In the genomic region with DNA sequence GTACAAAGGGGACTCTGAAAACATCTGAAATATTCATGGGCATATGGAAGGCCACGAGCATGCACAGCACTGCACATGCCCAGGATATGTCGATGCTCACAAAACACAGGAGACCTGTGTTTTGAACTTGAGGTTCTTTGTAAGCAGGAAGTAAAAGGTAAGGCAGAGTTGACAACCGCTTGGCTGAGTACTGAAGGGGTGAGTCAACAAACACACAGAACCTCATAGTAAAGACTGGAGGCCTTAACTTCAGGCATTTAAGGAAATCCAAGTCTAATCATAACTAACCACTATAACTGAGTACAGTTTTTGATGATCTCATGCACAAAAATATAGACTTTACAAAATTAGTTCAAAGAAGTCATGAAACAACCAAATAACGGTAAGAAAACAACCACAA, we compare ENCODE assay signal across 22 cellular contexts.
A peak's percentile ranks its signal among the peaks of the same experiment; 100 is the strongest.
DNase-seq lines count a peak whose midpoint lies in the region; ATAC-seq lines count a peak whose summit lies in the region.
"Had no signal": no experiment of that assay in that cellular context is flagged by ENCODE, and none has a peak within 500 bp of the region (broad histone marks: within the 10 kb centered on the region; RNA-seq: fewer than 3 reads in every experiment).

No MANE protein-coding gene starts in this region.

- no peak overlapping the region for H3K4me3 Mint-ChIP-seq in activated T-helper 17 cell treated with anti-CD3 and anti-CD28 coated beads, Interleukin-2, amount 50 U/mL, for 72 hours
- H3K4me3 Mint-ChIP-seq: CD14-positive monocyte, nephron progenitor cell, T-cell had no signal

- peaks cover 4% of the 10 kb centered on the region for H3K4me1 Mint-ChIP-seq in activated T-helper 17 cell treated with anti-CD3 and anti-CD28 coated beads, Interleukin-2, amount 50 U/mL, for 72 hours
- H3K4me1 Mint-ChIP-seq: nephron progenitor cell had no signal

- ATAC-seq in activated T-helper 17 cell treated with anti-CD3 and anti-CD28 coated beads, Interleukin-2, amount 50 U/mL, for 72 hours (replicated peaks): peak; percentile 80
- ATAC-seq in GM18861 (IDR thresholded peaks at IDR 0.05; ENCODE audit: unreplicated experiment) (no peak), GM18858 (IDR thresholded peaks at IDR 0.05; ENCODE audit: unreplicated experiment) (no peak)
- ATAC-seq: stimulated activated naive CD8-positive, alpha-beta T cell treated with anti-CD3 and anti-CD28 coated beads, Interleukin-15, Interleukin-2, amounts not matched to agents 100 U/mL and 50 U/mL, for 24 hours had no signal

- H3K27me3 Mint-ChIP-seq in activated T-helper 17 cell treated with anti-CD3 and anti-CD28 coated beads, Interleukin-2, amount 50 U/mL, for 72 hours: no peaks in the 10 kb centered on the region
- H3K27me3 Mint-ChIP-seq: T-cell had no signal

- DNase-seq in EH (ENCODE audit: low read depth) (peak; percentile 17), iris pigment epithelial cell (ENCODE audit: low read depth) (peak; percentile 91), globus pallidus (ENCODE audit: low spot score) (no peak), ecto neural progenitor cell (ENCODE audit: low spot score) (no peak)
- DNase-seq in Jurkat, Clone E6-1 (ENCODE audit: low read depth, low spot score): peak; percentile 41
- DNase-seq: activated CD4-positive, alpha-beta T cell treated with anti-CD3 and anti-CD28 coated beads, Interleukin-2, amount 50 U/mL, for 48 hours; amygdala; DMS 273 treated with DMSO at 0.1 percent for 48 hours; effector CD8-positive, alpha-beta T cell; left ventricle myocardium inferior; NCI-H748 treated with DMSO at 0.1 percent for 48 hours; nephron progenitor cell; SIG-M5; stimulated activated CD4-positive, alpha-beta T cell treated with anti-CD3 and anti-CD28 coated beads, Interleukin-2, amount 100 ng/mL, for 24 hours; stimulated activated naive CD8-positive, alpha-beta T cell treated with anti-CD3 and anti-CD28 coated beads, Interleukin-15, Interleukin-2, amounts not matched to agents 100 U/mL and 50 U/mL, for 24 hours; T-cell; thyroid gland had no signal

- H3K4me3 ChIP-seq in Jurkat, Clone E6-1 (ENCODE audit: low read length): no peak overlapping the region
- H3K4me3 ChIP-seq: left ventricle myocardium inferior, skin epidermis, thyroid gland had no signal

- H3K9me3 Mint-ChIP-seq in activated T-helper 17 cell treated with anti-CD3 and anti-CD28 coated beads, Interleukin-2, amount 50 U/mL, for 72 hours: no peaks in the 10 kb centered on the region

- no peak overlapping the region for H3K27ac Mint-ChIP-seq in activated T-helper 17 cell treated with anti-CD3 and anti-CD28 coated beads, Interleukin-2, amount 50 U/mL, for 72 hours
- H3K27ac Mint-ChIP-seq: nephron progenitor cell, T-cell had no signal

- H3K36me3 Mint-ChIP-seq in activated T-helper 17 cell treated with anti-CD3 and anti-CD28 coated beads, Interleukin-2, amount 50 U/mL, for 72 hours (ENCODE audit: low read depth): peaks cover 7% of the 10 kb centered on the region

Comparison
In these comparisons a context has a peak if more than half of its experiments do, and no peak if none do; other contexts are left out.
1. DNase-seq: peak in EH (single experiment), Jurkat, Clone E6-1 (single experiment) and iris pigment epithelial cell (single experiment); none in globus pallidus (single experiment) and ecto neural progenitor cell (single experiment).